In the genomic region with DNA sequence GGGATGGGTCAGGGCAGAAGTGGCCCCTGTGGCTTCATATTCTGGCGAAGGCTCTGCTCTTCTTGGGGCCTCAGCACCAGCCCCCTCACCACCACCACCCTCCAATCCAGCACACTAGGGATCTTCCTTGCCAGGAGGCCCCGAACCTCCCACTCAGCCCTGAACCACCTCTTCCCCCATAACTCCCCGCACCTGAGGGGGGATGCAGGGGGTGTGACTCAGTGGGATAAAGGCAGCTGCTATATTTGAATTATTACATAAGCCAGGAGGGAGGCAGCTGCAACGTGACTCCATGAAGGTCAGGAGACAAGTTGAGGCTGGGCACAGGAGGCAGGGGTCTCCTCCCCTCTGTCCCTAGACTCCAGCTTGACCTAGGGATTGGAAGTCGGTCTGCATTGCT, we compare ENCODE assay signal across 27 cellular contexts. TPM values are rescaled to one million over a fixed set of nuclear protein-coding genes. Genes with fewer than 3 reads are reported as not detected.
"Had no signal": no experiment of that assay in that cellular context is flagged by ENCODE, and none has a peak within 500 bp of the region (broad histone marks: within the 10 kb centered on the region; RNA-seq: fewer than 3 reads in every experiment).

No MANE protein-coding gene starts in this region.

- H3K9me3 ChIP-seq: breast epithelium, colonic mucosa, left ventricle myocardium inferior, psoas muscle, right atrium auricular region, stomach, suprapubic skin, tibial nerve had no signal

- H3K4me1 ChIP-seq: breast epithelium, colonic mucosa, parathyroid adenoma had no signal

- DNase-seq: activated CD4-positive, alpha-beta T cell treated with anti-CD3 and anti-CD28 coated beads for 48 hours; activated CD4-positive, alpha-beta T cell treated with anti-CD3 and anti-CD28 coated beads, Interleukin-2, amount 50 U/mL, for 48 hours; activated CD8-positive, alpha-beta memory T cell treated with anti-CD3 and anti-CD28 coated beads for 24 hours; activated gamma-delta T cell treated with Interleukin-2 at 50 U/mL for 16 hours; activated naive CD4-positive, alpha-beta T cell treated with anti-CD3 and anti-CD28 coated beads, Interleukin-2, amount 50 U/mL, for 16 hours; activated T-cell treated with anti-CD3 and anti-CD28 coated beads, Interleukin-2, amount 50 U/mL, for 1 hour; colonic mucosa; effector memory CD4-positive, alpha-beta T cell; left ventricle myocardium inferior; mesendoderm; psoas muscle; stimulated activated CD4-positive, alpha-beta T cell treated with anti-CD3 and anti-CD28 coated beads, Interleukin-1b, Interleukin-23, amount 100 ng/mL, for 48 hours; stimulated activated CD4-positive, alpha-beta T cell treated with anti-CD3 and anti-CD28 coated beads, Interleukin-4, amount 100 ng/mL, for 4 hours; stimulated activated CD8-positive, alpha-beta memory T cell treated with anti-CD3 and anti-CD28 coated beads, Interleukin-4, amount 100 ng/mL, for 48 hours; stimulated activated naive B cell treated with anti-CD40 and anti-IgM and Interleukin-4, amounts not matched to agents 10 μg/mL and 1 μg/mL and 100 μg/mL, for 72 hours; stomach had no signal

- H3K4me1 Mint-ChIP-seq: nephron had no signal

- H3K4me3 ChIP-seq: breast epithelium, colonic mucosa, left ventricle myocardium inferior, lung, psoas muscle, right atrium auricular region, smooth muscle cell, stomach, suprapubic skin, tibial nerve had no signal

- H3K79me2 ChIP-seq: parathyroid adenoma had no signal

- H3K4me3 Mint-ChIP-seq: activated T-helper 1 cell treated with anti-CD3 and anti-CD28 coated beads, Interleukin-12 subunit alpha, Interleukin-12 subunit beta, Interleukin-2, Interleukin-4 antibody, amounts not matched to agents 30 ng/mL and 10 ng/mL and 1 ng/mL, durations not matched to agents 14 hours and 24 hours and 36 hours; nephron had no signal

- H3K4me2 ChIP-seq: smooth muscle cell had no signal

- ATAC-seq: activated CD4-positive, CD25-positive, alpha-beta regulatory T cell treated with anti-CD3 and anti-CD28 coated beads, Interleukin-2, amount 50 U/mL, for 24 hours; psoas muscle; stimulated activated naive B cell treated with anti-CD40 and anti-IgM and Interleukin-4, amounts not matched to agents 10 μg/mL and 1 μg/mL and 100 μg/mL, for 72 hours had no signal

- H3K27ac Mint-ChIP-seq: activated T-helper 1 cell treated with anti-CD3 and anti-CD28 coated beads, Interleukin-12 subunit alpha, Interleukin-12 subunit beta, Interleukin-2, Interleukin-4 antibody, amounts not matched to agents 30 ng/mL and 10 ng/mL and 1 ng/mL, durations not matched to agents 14 hours and 24 hours and 36 hours; nephron had no signal

- H3K27ac ChIP-seq: breast epithelium, colonic mucosa, left ventricle myocardium inferior, parathyroid adenoma, psoas muscle, right atrium auricular region, stomach, suprapubic skin, tibial nerve, VCaP had no signal

- H3K9me3 Mint-ChIP-seq: activated T-helper 1 cell treated with anti-CD3 and anti-CD28 coated beads, Interleukin-12 subunit alpha, Interleukin-12 subunit beta, Interleukin-2, Interleukin-4 antibody, amounts not matched to agents 30 ng/mL and 10 ng/mL and 1 ng/mL, durations not matched to agents 14 hours and 24 hours and 36 hours; nephron; stimulated activated naive B cell treated with anti-CD40 and anti-IgM and Interleukin-4, amounts not matched to agents 10 μg/mL and 1 μg/mL and 100 μg/mL, for 72 hours had no signal

- H2AFZ ChIP-seq: parathyroid adenoma had no signal

- H3K9ac ChIP-seq: parathyroid adenoma had no signal

- H3K36me3 ChIP-seq: breast epithelium, colonic mucosa, right atrium auricular region, suprapubic skin, tibial nerve had no signal

RNA-seq across cellular contexts. Expression of a gene that starts 5.6 kb away (rescaled TPM):
- total RNA-seq: smooth muscle cell had no signal
